In genomic region chr14:73795466-73795865, GRCh38 we compare ENCODE assay signal across 15 cellular contexts. TPM values are rescaled to one million over a fixed set of nuclear protein-coding genes. Genes with fewer than 3 reads are reported as not detected.
DNase-seq lines count a peak whose midpoint lies in the region; ATAC-seq, FAIRE-seq and TF ChIP-seq lines count a peak whose summit lies in the region.
"Had no signal": no experiment of that assay in that cellular context is flagged by ENCODE, and none has a peak within 500 bp of the region (broad histone marks: within the 10 kb centered on the region; RNA-seq: fewer than 3 reads in every experiment).

No MANE protein-coding gene starts in this region.

- H3K9me3 Mint-ChIP-seq in Caco-2 (ENCODE audit: unreplicated experiment) = no peaks in the 10 kb centered on the region
- no peaks in the 10 kb centered on the region for H3K9me3 Mint-ChIP-seq in MCF 10A (ENCODE audit: unreplicated experiment)

- H3K4me1 Mint-ChIP-seq in Caco-2 (ENCODE audit: low read depth, unreplicated experiment) (peaks cover 47% of the 10 kb centered on the region), MCF 10A (ENCODE audit: insufficient read depth, unreplicated experiment) (peaks cover 20% of the 10 kb centered on the region)

- H3K27ac Mint-ChIP-seq in Caco-2 (ENCODE audit: unreplicated experiment) = peak overlapping the region; percentile 56
- H3K27ac Mint-ChIP-seq in MCF 10A (ENCODE audit: low read depth, unreplicated experiment) = peak overlapping the region; percentile 64

- CTCF ChIA-PET in Caco-2 (lab: Charles Lee) = interaction anchor here (1.0 kb wide), 2 partner anchors 10 to 24 kb away, joined by 3 to 4 read pairs; no protein-coding TSS in a partner anchor
- CTCF ChIA-PET in MCF 10A (lab: Yijun Ruan, JAX) = interaction anchor here (0.5 to 4.1 kb wide), 6 partner anchors 9 to 68 kb away, joined by 3 to 23 read pairs (median 5); a partner anchor contains a TSS

- H3K27ac ChIP-seq in lower lobe of right lung = peak overlapping the region; percentile 48
- peak overlapping the region; percentile 84 to 95 for H3K27ac ChIP-seq in small intestine (ENCODE audit: low read depth in 1 of 2, low read length in 1 of 2)

- H3K4me3 ChIP-seq in Caco-2 (ENCODE audit: low read depth, low read length) (no peak overlapping the region), lower lobe of right lung (no peak overlapping the region), small intestine (ENCODE audit: low read depth in 1 of 2, low read length in 2 of 2) (no peak overlapping the region)

- H3K36me3 ChIP-seq in Caco-2 (ENCODE audit: control insufficient read depth, insufficient read depth, low read length) (no peaks in the 10 kb centered on the region), lower lobe of right lung (no peaks in the 10 kb centered on the region), small intestine (ENCODE audit: control insufficient read depth in 2 of 2, insufficient read depth in 2 of 2, low read length in 2 of 2) (no peaks in the 10 kb centered on the region)

- ATAC-seq in lower lobe of right lung = no peak

- no peak for DNase-seq in Caco-2
- no peak for DNase-seq in MCF 10A (ENCODE audit: unreplicated experiment)
- DNase-seq in lower lobe of right lung = no peak
- peak; percentile 54 for DNase-seq in small intestine
- no peak for DNase-seq in NCI-H2107 treated with DMSO at 0.1 percent for 48 hours (lab: John Stamatoyannopoulos, UW; ENCODE audit: unreplicated experiment)
- no peak for DNase-seq in NCI-H1694 (lab: John Stamatoyannopoulos, UW)
- DNase-seq in activated T-cell treated with anti-CD3 and anti-CD28 coated beads for 4 hours = no peak
- no peak for DNase-seq in NCI-H2107 (lab: John Stamatoyannopoulos, UW)
- DNase-seq: activated CD4-positive, alpha-beta T cell treated with anti-CD3 and anti-CD28 coated beads, Interleukin-2, amount 50 U/mL, for 1 hour; dermis blood vessel endothelial cell; GOT3; NCI-H1417; NCI-H510A; RPMI8226; stimulated activated naive CD4-positive, alpha-beta T cell treated with Interleukin-2 at 50 U/mL for 16 hours had no signal

- H3K27me3 Mint-ChIP-seq in Caco-2 (ENCODE audit: insufficient read depth, unreplicated experiment) = no peaks in the 10 kb centered on the region
- H3K27me3 Mint-ChIP-seq in MCF 10A (ENCODE audit: insufficient read depth, unreplicated experiment) = no peaks in the 10 kb centered on the region

- WGBS in small intestine, 3 donors = 29 to 81% (median 67%) methylated on average over 3 of the region's 3 CpGs

- TF ChIP-seq CTCF in Caco-2 (IDR thresholded peaks at IDR 0.05; ENCODE audit: insufficient read depth in 1 of 2, low read depth in 1 of 2, low read length in 1 of 2, severe bottlenecking in 1 of 2, unreplicated experiment in 1 of 2) (no peak), MCF 10A (IDR thresholded peaks at IDR 0.05; ENCODE audit: unreplicated experiment) (no peak), lower lobe of right lung (IDR thresholded peaks at IDR 0.05) (no peak)

- no peaks in the 10 kb centered on the region for H3K9me3 ChIP-seq in Caco-2
- H3K9me3 ChIP-seq in lower lobe of right lung = no peaks in the 10 kb centered on the region
- H3K9me3 ChIP-seq in small intestine (ENCODE audit: control insufficient read depth, low read depth) = no peaks in the 10 kb centered on the region

- intact Hi-C loops in Caco-2 (cut with micrococcal nuclease; ENCODE audit: unreplicated experiment) = no loop called here
- intact Hi-C loops in MCF 10A (cut with micrococcal nuclease) = no loop called here
- intact Hi-C loops in lower lobe of right lung (cut with DNase I) = no loop called here

- BruUV-seq in Caco-2 (replicated peaks; lab: Mats Ljungman, UMichigan) (no TSS peak), MCF 10A (replicated peaks; lab: Mats Ljungman, UMichigan) (no TSS peak)

- POLR2A ChIA-PET in Caco-2 (lab: Charles Lee) (interaction anchor here (1.1 to 2.3 kb wide), 3 partner anchors 9 to 36 kb away, joined by 4 to 18 read pairs (median 18); a partner anchor contains a TSS), MCF 10A (lab: Yijun Ruan, JAX) (interaction anchor here (0.9 to 12.4 kb wide), 13 partner anchors 8 to 83 kb away, joined by 3 to 250 read pairs (median 8); partner anchors contain the start of gene PTGR2)

- no peak for FAIRE-seq in small intestine (lab: Jason Lieb, UNC)

- H3K4me3 Mint-ChIP-seq in Caco-2 (ENCODE audit: unreplicated experiment) (no peak overlapping the region), MCF 10A (ENCODE audit: unreplicated experiment) (no peak overlapping the region)

- H3K36me3 Mint-ChIP-seq in Caco-2 (ENCODE audit: insufficient read depth, unreplicated experiment) (no peaks in the 10 kb centered on the region), MCF 10A (ENCODE audit: insufficient read depth, unreplicated experiment) (no peaks in the 10 kb centered on the region)

- H3K4me1 ChIP-seq in Caco-2 (peaks cover 49% of the 10 kb centered on the region), lower lobe of right lung (peaks cover 31% of the 10 kb centered on the region), small intestine (ENCODE audit: control insufficient read depth in 2 of 2, insufficient read depth in 1 of 2, low read depth in 1 of 2, low read length in 1 of 2) (peaks cover 8 to 17% of the 10 kb centered on the region in 2 donors)

- H3K27me3 ChIP-seq in Caco-2 (replicated peaks; ENCODE audit: control insufficient read depth, insufficient read depth, low read length) (no peaks in the 10 kb centered on the region), lower lobe of right lung (ENCODE audit: low read depth) (no peaks in the 10 kb centered on the region), small intestine (ENCODE audit: control insufficient read depth in 2 of 2, insufficient read depth in 2 of 2, low read length in 2 of 2) (no peaks in the 10 kb centered on the region)

RNA-seq across cellular contexts. Expression of gene PTGR2, which starts 56.2 kb away (rescaled TPM):
- total RNA-seq in Caco-2 (2022) (14.2 and 16.5 TPM in 2 replicates), MCF 10A (2022) (9.2 and 13.1 TPM in 2 replicates), lower lobe of right lung (10.8 TPM)
- polyA plus RNA-seq in small intestine = 10 to 100 TPM in 2 of 3 donors, 1 to 10 TPM in 1; 8.2 to 15.7 (median 11.3) TPM
